13 cellular contexts compared by ENCODE assay signal in the genomic region with DNA sequence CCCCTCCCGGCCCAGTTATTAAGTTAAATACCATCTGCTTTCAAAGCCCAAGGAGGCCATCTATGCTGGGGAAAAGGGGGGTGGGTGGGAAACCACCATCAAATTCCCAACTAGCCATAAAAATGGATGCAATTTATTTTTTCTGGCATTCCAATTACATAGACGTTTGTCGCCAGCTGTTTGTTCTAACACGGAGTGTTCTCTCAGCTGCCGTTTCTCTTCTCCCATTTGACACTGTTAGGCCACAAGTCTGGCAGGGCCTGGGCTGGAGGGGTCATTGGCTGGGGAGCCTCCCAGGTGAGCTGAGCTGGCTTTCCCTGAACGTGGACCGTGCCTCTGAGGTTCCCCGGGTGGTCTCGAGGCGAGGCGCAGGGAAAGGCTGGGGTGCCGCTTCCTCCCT. TPM values are rescaled to one million over a fixed set of nuclear protein-coding genes. Genes with fewer than 3 reads are reported as not detected.
DNase-seq lines count a peak whose midpoint lies in the region; ATAC-seq and TF ChIP-seq lines count a peak whose summit lies in the region.
"Had no signal": no experiment of that assay in that cellular context is flagged by ENCODE, and none has a peak within 500 bp of the region (broad histone marks: within the 10 kb centered on the region; RNA-seq: fewer than 3 reads in every experiment).

No MANE protein-coding gene starts in this region.

- H3K9me3 ChIP-seq in SJSA1 (replicated peaks) (no peaks in the 10 kb centered on the region), skeletal muscle satellite cell (replicated peaks; ENCODE audit: low read length) (no peaks in the 10 kb centered on the region), transverse colon (no peaks in the 10 kb centered on the region)

- no peak for TF ChIP-seq POLR2A in transverse colon (IDR thresholded peaks at IDR 0.05)

- peak overlapping the region; percentile 84 for H3K9ac ChIP-seq in skeletal muscle satellite cell (ENCODE audit: low read depth, low read length)

- H3K36me3 ChIP-seq in ACC112 (ENCODE audit: insufficient read depth, low read length) (peaks cover 6% of the 10 kb centered on the region), SJSA1 (peaks cover 25% of the 10 kb centered on the region), skeletal muscle satellite cell (ENCODE audit: insufficient read depth, low read length) (peaks cover 80% of the 10 kb centered on the region), transverse colon (no peaks in the 10 kb centered on the region)

- H3K4me1 ChIP-seq in ACC112 (ENCODE audit: control insufficient read depth, insufficient read depth, low read length, unreplicated experiment) (peaks cover 75% of the 10 kb centered on the region), SJSA1 (replicated peaks) (peaks cover 76% of the 10 kb centered on the region), skeletal muscle satellite cell (ENCODE audit: control insufficient read depth, insufficient read depth, low read length) (peaks cover 82% of the 10 kb centered on the region), transverse colon (peaks cover 59 to 69% (median 62%) of the 10 kb centered on the region in 4 donors)

- peak; percentile 72 to 75 for DNase-seq in SJSA1 (ENCODE audit: low read depth in 1 of 2, low spot score in 2 of 2)
- DNase-seq in left ventricle myocardium superior, result peak; percentile 48
- no peak for DNase-seq in NCI-H510A (lab: John Stamatoyannopoulos, UW)
- no peak for DNase-seq in transverse colon
- DNase-seq: activated gamma-delta T cell, erythroblast, nucleus accumbens, T-helper 2 cell had no signal

- H3K79me2 ChIP-seq in ACC112 (ENCODE audit: control insufficient read depth, insufficient read depth, low read length, unreplicated experiment), result peaks cover 30% of the 10 kb centered on the region

- intact Hi-C loops in left ventricle myocardium superior (cut with micrococcal nuclease), result no loop called here
- intact Hi-C loops in transverse colon (cut with DNase I; ENCODE audit: low total_unique reads), result no loop called here

- TF ChIP-seq EP300 in transverse colon (IDR thresholded peaks at IDR 0.05; ENCODE audit: low read depth), result no peak

- in situ Hi-C loops in transverse colon (cut with MboI; ENCODE audit: low pct_ligation_motif_present in 1 of 4, low pct_unique_long_range_greater_than_20kb in 1 of 4, low sequenced_read_pairs in 3 of 4), result no loop called here

- ATAC-seq in left ventricle myocardium superior, result no peak
- no peak for ATAC-seq in GM18870 (IDR thresholded peaks at IDR 0.05; ENCODE audit: unreplicated experiment)
- no peak for ATAC-seq in GM21619 (IDR thresholded peaks at IDR 0.05; ENCODE audit: unreplicated experiment)
- ATAC-seq: activated CD4-positive, CD25-positive, alpha-beta regulatory T cell treated with anti-CD3 and anti-CD28 coated beads, Interleukin-2, amount 50 U/mL, for 24 hours had no signal

- H3K27ac ChIP-seq in ACC112 (ENCODE audit: low read depth, low read length) (peak overlapping the region; percentile 92; the same call in 1 of the 2 replicates), SJSA1 (peak overlapping the region; percentile 71), transverse colon (peak overlapping the region in 2 of 4 donors; percentile 87 to 93)

- WGBS in transverse colon (ENCODE audit: low coverage in 1 of 2), 2 donors, result 57 to 79% methylated on average over 7 to 12 of the region's 12 CpGs

- TF ChIP-seq CTCF in transverse colon (IDR thresholded peaks at IDR 0.05), result no peak

- H3K27me3 ChIP-seq in ACC112 (ENCODE audit: insufficient read depth, low read length), result no peaks in the 10 kb centered on the region
- no peaks in the 10 kb centered on the region for H3K27me3 ChIP-seq in SJSA1 (replicated peaks)
- no peaks in the 10 kb centered on the region for H3K27me3 ChIP-seq in skeletal muscle satellite cell (ENCODE audit: control insufficient read depth, insufficient read depth, low read length)
- H3K27me3 ChIP-seq in transverse colon, result no peaks in the 10 kb centered on the region

- H2AFZ ChIP-seq in ACC112 (ENCODE audit: low read length, unreplicated experiment), result no peak overlapping the region

- H3K4me2 ChIP-seq in skeletal muscle satellite cell (ENCODE audit: low read length), result peak overlapping the region; percentile 60

- H3K4me3 ChIP-seq in ACC112 (ENCODE audit: low read depth, low read length) (no peak overlapping the region), SJSA1 (no peak overlapping the region), skeletal muscle satellite cell (ENCODE audit: low read length) (peak overlapping the region; percentile 8), transverse colon (no peak overlapping the region)

RNA-seq across cellular contexts. Expression of a gene that starts 16.6 kb away (rescaled TPM):
- total RNA-seq in SJSA1 (2014; rRNA removed; shearing (Covaris generic)), result 9.8 and 16.4 TPM in 2 replicates
- total RNA-seq in left ventricle myocardium superior (29.6 TPM), transverse colon (10 to 100 TPM in 3 of 4 donors, 1 to 10 TPM in 1; 7.4 to 32.6 (median 14.4) TPM)
- total RNA-seq in skeletal muscle satellite cell (2012; rRNA removed), result 36.3 and 44.6 TPM in 2 replicates

Comparison
In these comparisons a context has a peak if more than half of its experiments do, and no peak if none do; other contexts are left out.
1. DNase-seq: peak in SJSA1 (2 of 2) and left ventricle myocardium superior (single experiment); none in NCI-H510A (single experiment) and transverse colon (single experiment).